In the genomic region with DNA sequence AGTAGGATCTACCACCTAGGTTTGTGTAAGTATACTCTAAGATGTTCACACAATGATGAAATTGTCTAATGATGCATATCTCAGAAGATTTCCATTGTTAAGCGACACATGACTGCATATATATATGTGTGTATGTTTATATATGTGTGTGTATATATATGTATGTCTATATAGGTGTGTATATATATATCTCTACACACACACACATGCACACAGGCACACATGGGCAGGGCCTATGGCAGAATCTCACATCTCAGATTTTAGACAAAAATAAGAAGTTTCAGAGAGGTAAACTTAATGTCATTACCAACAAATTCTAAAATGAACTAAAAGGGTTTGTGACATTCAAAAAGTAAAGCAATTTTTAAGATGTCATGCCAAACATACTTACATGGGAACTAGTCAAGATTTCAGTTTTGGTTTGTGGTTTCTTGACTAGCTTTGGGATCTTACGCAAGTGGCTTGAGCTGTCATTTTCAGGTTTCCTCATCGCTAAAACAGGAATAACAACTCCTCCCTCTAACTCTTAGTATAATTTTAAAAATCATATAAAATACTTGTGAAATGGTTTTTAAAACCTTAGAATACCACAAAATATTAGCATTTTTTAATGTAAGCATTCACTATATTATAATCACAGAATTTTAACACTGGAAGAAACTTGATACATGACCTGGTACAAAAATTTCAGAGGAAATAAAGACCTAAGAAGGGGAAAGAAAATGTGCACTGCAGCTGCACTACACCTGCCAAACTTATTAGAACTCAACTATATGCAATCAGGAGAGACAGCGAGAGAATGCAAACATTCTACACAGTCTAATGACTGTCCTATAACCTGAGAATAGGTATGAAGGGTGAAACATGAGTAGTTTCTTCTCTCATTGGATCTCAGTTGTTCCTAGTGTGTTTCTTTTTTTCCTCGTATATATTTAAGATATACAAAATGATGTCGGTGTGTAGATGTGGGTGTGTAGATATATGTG, we compare ENCODE assay signal across 8 cellular contexts.
DNase-seq lines count a peak whose midpoint lies in the region; ATAC-seq, FAIRE-seq and TF ChIP-seq lines count a peak whose summit lies in the region.

No MANE protein-coding gene starts in this region.

- H3K4me3 Mint-ChIP-seq in CD4-positive, CD25-positive, alpha-beta regulatory T cell, result no peak overlapping the region
- H3K4me3 Mint-ChIP-seq in astrocyte (ENCODE audit: unreplicated experiment), result no peak overlapping the region

- no peaks in the 10 kb centered on the region for H4K20me1 ChIP-seq in astrocyte (ENCODE audit: insufficient read depth, low read length)
- H4K20me1 ChIP-seq in OCI-LY7 (ENCODE audit: insufficient read depth, low read length), result no peaks in the 10 kb centered on the region

- H3K79me2 ChIP-seq in astrocyte (ENCODE audit: insufficient read depth, low read length), result no peaks in the 10 kb centered on the region
- no peaks in the 10 kb centered on the region for H3K79me2 ChIP-seq in OCI-LY7 (ENCODE audit: insufficient read depth, low read depth, low read length)

- H3K27me3 ChIP-seq in CD4-positive, CD25-positive, alpha-beta regulatory T cell (ENCODE audit: control insufficient read depth, insufficient read depth, low read length), result no peaks in the 10 kb centered on the region
- no peaks in the 10 kb centered on the region for H3K27me3 ChIP-seq in astrocyte (ENCODE audit: insufficient read depth, low read length)
- H3K27me3 ChIP-seq in uterus, result no peaks in the 10 kb centered on the region

- BruUV-seq in OCI-LY7 (replicated peaks; lab: Mats Ljungman, UMichigan), result no TSS peak

- DNase-seq in CD4-positive, CD25-positive, alpha-beta regulatory T cell, result peak in 1 of 3 donors; percentile 44
- DNase-seq in astrocyte (ENCODE audit: low read depth) (peak; percentile 53), posterior vena cava (ENCODE audit: low spot score) (no peak), OCI-LY7 (ENCODE audit: low spot score) (no peak), uterus (no peak)

- H3K9me3 Mint-ChIP-seq in CD4-positive, CD25-positive, alpha-beta regulatory T cell, result no peaks in the 10 kb centered on the region
- H3K9me3 Mint-ChIP-seq in astrocyte (ENCODE audit: unreplicated experiment), result no peaks in the 10 kb centered on the region

- peaks cover 6% of the 10 kb centered on the region for H3K36me3 Mint-ChIP-seq in CD4-positive, CD25-positive, alpha-beta regulatory T cell
- no peaks in the 10 kb centered on the region for H3K36me3 Mint-ChIP-seq in astrocyte (ENCODE audit: low read depth, unreplicated experiment)

- FAIRE-seq in astrocyte (lab: Jason Lieb, UNC), result no peak

- H3K4me2 ChIP-seq in astrocyte (ENCODE audit: low read length), result no peak overlapping the region
- no peak overlapping the region for H3K4me2 ChIP-seq in OCI-LY7 (ENCODE audit: low read length)

- H3K9me3 ChIP-seq in CD4-positive, CD25-positive, alpha-beta regulatory T cell (ENCODE audit: control insufficient read depth in 2 of 2, low read length in 2 of 2), result no peaks in the 10 kb centered on the region
- H3K9me3 ChIP-seq in astrocyte (ENCODE audit: insufficient read depth, low read depth, low read length), result no peaks in the 10 kb centered on the region
- no peaks in the 10 kb centered on the region for H3K9me3 ChIP-seq in OCI-LY7 (ENCODE audit: low read length)
- no peaks in the 10 kb centered on the region for H3K9me3 ChIP-seq in uterus

- no peak overlapping the region for H3K9ac ChIP-seq in astrocyte (ENCODE audit: low read length)

- peak overlapping the region in 2 of 3 donors; percentile 57 to 80 for H3K27ac Mint-ChIP-seq in CD4-positive, CD25-positive, alpha-beta regulatory T cell
- H3K27ac Mint-ChIP-seq in astrocyte (ENCODE audit: unreplicated experiment), result no peak overlapping the region

- H3K4me3 ChIP-seq in CD4-positive, CD25-positive, alpha-beta regulatory T cell (ENCODE audit: low read depth, low read length), result no peak overlapping the region
- H3K4me3 ChIP-seq in astrocyte (ENCODE audit: insufficient read depth, low read depth, low read length), result no peak overlapping the region
- no peak overlapping the region for H3K4me3 ChIP-seq in OCI-LY7 (ENCODE audit: low read depth, low read length, poor library complexity, severe bottlenecking)
- no peak overlapping the region for H3K4me3 ChIP-seq in uterus

- H3K4me1 Mint-ChIP-seq in CD4-positive, CD25-positive, alpha-beta regulatory T cell, result peaks cover 6 to 27% (median 15%) of the 10 kb centered on the region in 4 donors
- peaks cover 8% of the 10 kb centered on the region for H3K4me1 Mint-ChIP-seq in astrocyte (ENCODE audit: low read depth, unreplicated experiment)

- peaks cover 10% of the 10 kb centered on the region for H3K4me1 ChIP-seq in CD4-positive, CD25-positive, alpha-beta regulatory T cell (ENCODE audit: control insufficient read depth, insufficient read depth, low read length, poor library complexity, severe bottlenecking)
- H3K4me1 ChIP-seq in astrocyte (ENCODE audit: insufficient read depth, low read length), result no peaks in the 10 kb centered on the region
- H3K4me1 ChIP-seq in OCI-LY7 (ENCODE audit: insufficient read depth, low read length, poor library complexity, severe bottlenecking), result peaks cover 6% of the 10 kb centered on the region
- no peaks in the 10 kb centered on the region for H3K4me1 ChIP-seq in uterus

- no peak for TF ChIP-seq CTCF in astrocyte (IDR thresholded peaks at IDR 0.05; ENCODE audit: insufficient read depth, low read depth, low read length)
- TF ChIP-seq CTCF in OCI-LY7 (conservative IDR thresholded peaks at IDR 0.05; ENCODE audit: low read length), result no peak
- TF ChIP-seq CTCF in uterus (IDR thresholded peaks at IDR 0.05), result no peak

- ATAC-seq in CD4-positive, CD25-positive, alpha-beta regulatory T cell (ENCODE audit: low read depth in 2 of 2), result no peak
- ATAC-seq in GM19395 (IDR thresholded peaks at IDR 0.05; ENCODE audit: unreplicated experiment) (peak; percentile 77), HG03280 (IDR thresholded peaks at IDR 0.05; ENCODE audit: unreplicated experiment) (peak; percentile 49), HG02970 (IDR thresholded peaks at IDR 0.05; ENCODE audit: low FRiP score, unreplicated experiment) (no peak)

- POLR2A ChIA-PET in OCI-LY7 (lab: Charles Lee), result interaction anchor here (1.7 kb wide), 1 partner anchor 13 kb away, joined by 3 read pairs; no protein-coding TSS in a partner anchor

- H3K36me3 ChIP-seq in CD4-positive, CD25-positive, alpha-beta regulatory T cell (ENCODE audit: control insufficient read depth, insufficient read depth, low read length), result peaks cover 14% of the 10 kb centered on the region
- H3K36me3 ChIP-seq in astrocyte (ENCODE audit: insufficient read depth, low read length), result peaks cover 9% of the 10 kb centered on the region
- H3K36me3 ChIP-seq in OCI-LY7 (ENCODE audit: insufficient read depth, low read length), result peaks cover 30% of the 10 kb centered on the region
- no peaks in the 10 kb centered on the region for H3K36me3 ChIP-seq in uterus

- no peak for TF ChIP-seq POLR2A in uterus (IDR thresholded peaks at IDR 0.05)

- no peaks in the 10 kb centered on the region for H3K27me3 Mint-ChIP-seq in CD4-positive, CD25-positive, alpha-beta regulatory T cell
- no peaks in the 10 kb centered on the region for H3K27me3 Mint-ChIP-seq in astrocyte (ENCODE audit: low read depth, unreplicated experiment)

- no peak overlapping the region for H3K27ac ChIP-seq in CD4-positive, CD25-positive, alpha-beta regulatory T cell (ENCODE audit: insufficient read depth, low read length, poor library complexity, severe bottlenecking)
- H3K27ac ChIP-seq in astrocyte (ENCODE audit: low read depth, low read length) (no peak overlapping the region), OCI-LY7 (ENCODE audit: low read depth, low read length, poor library complexity, severe bottlenecking) (no peak overlapping the region), uterus (no peak overlapping the region)

- no peaks in the 10 kb centered on the region for H3K9me2 ChIP-seq in OCI-LY7 (ENCODE audit: insufficient read depth, low read length)

- intact Hi-C loops in posterior vena cava (cut with DNase I) (loop anchor here in 1 of 2 donors (10.0 kb wide), 1 partner anchor 473 kb away; no protein-coding TSS in a partner anchor), OCI-LY7 (cut with micrococcal nuclease; ENCODE audit: unreplicated experiment) (loop anchor here (5.0 kb wide), 1 partner anchor 74 kb away; the partner anchor contains the start of gene TTC21B), uterus (cut with DNase I; ENCODE audit: low total_unique reads) (no loop called here)

- no peak overlapping the region for H2AFZ ChIP-seq in astrocyte (ENCODE audit: low read depth, low read length)
- H2AFZ ChIP-seq in OCI-LY7 (ENCODE audit: low read length), result no peak overlapping the region

- CTCF ChIA-PET in OCI-LY7 (lab: Charles Lee; ENCODE audit: unreplicated experiment), result no interaction called here

Comparison
In these comparisons a context has a peak if more than half of its experiments do, and no peak if none do; other contexts are left out.
1. ATAC-seq: peak in GM19395 (single experiment) and HG03280 (single experiment); none in CD4-positive, CD25-positive, alpha-beta regulatory T cell (0 of 2) and HG02970 (single experiment).